23 cellular contexts compared by ENCODE assay signal in genomic region chr20:61924858-61925554, GRCh38.
DNase-seq lines count a peak whose midpoint lies in the region; ATAC-seq, FAIRE-seq and TF ChIP-seq lines count a peak whose summit lies in the region.
"Had no signal": no experiment of that assay in that cellular context is flagged by ENCODE, and none has a peak within 500 bp of the region (broad histone marks: within the 10 kb centered on the region; RNA-seq: fewer than 3 reads in every experiment).

No MANE protein-coding gene starts in this region.

- H3F3A ChIP-seq in PC-3 (ENCODE audit: low read length, unreplicated experiment) (no peaks in the 10 kb centered on the region), smooth muscle cell (ENCODE audit: low read depth) (no peaks in the 10 kb centered on the region)

- H3K36me3 ChIP-seq in breast epithelium, result no peaks in the 10 kb centered on the region
- no peaks in the 10 kb centered on the region for H3K36me3 ChIP-seq in PC-3 (ENCODE audit: low read depth, low read length)
- no peaks in the 10 kb centered on the region for H3K36me3 ChIP-seq in kidney (ENCODE audit: control insufficient read depth in 1 of 2, insufficient read depth in 2 of 2, low read length in 2 of 2)
- no peaks in the 10 kb centered on the region for H3K36me3 ChIP-seq in smooth muscle cell (ENCODE audit: low read depth)
- H3K36me3 ChIP-seq in hepatocyte (replicated peaks; ENCODE audit: insufficient read depth, low read depth), result no peaks in the 10 kb centered on the region

- H3K27ac Mint-ChIP-seq in MCF 10A (ENCODE audit: low read depth, unreplicated experiment), result no peak overlapping the region
- H3K27ac Mint-ChIP-seq: CD8-positive, alpha-beta memory T cell had no signal

- TF ChIP-seq POLR2A in breast epithelium (IDR thresholded peaks at IDR 0.05), result no peak

- ATAC-seq in PC-3, result no peak

- H3K4me3 Mint-ChIP-seq in MCF 10A (ENCODE audit: unreplicated experiment), result peak overlapping the region; percentile 41
- H3K4me3 Mint-ChIP-seq: CD8-positive, alpha-beta memory T cell had no signal

- no peaks in the 10 kb centered on the region for H4K20me1 ChIP-seq in PC-3 (ENCODE audit: low read length)
- H4K20me1 ChIP-seq in smooth muscle cell (ENCODE audit: low read depth), result no peaks in the 10 kb centered on the region
- no peaks in the 10 kb centered on the region for H4K20me1 ChIP-seq in hepatocyte (ENCODE audit: insufficient read depth, poor library complexity, severe bottlenecking)

- H3K27me3 Mint-ChIP-seq in MCF 10A (ENCODE audit: insufficient read depth, unreplicated experiment), result no peaks in the 10 kb centered on the region
- H3K27me3 Mint-ChIP-seq: CD8-positive, alpha-beta memory T cell had no signal

- H3K4me2 ChIP-seq in PC-3 (ENCODE audit: low read length) (peak overlapping the region; percentile 78), smooth muscle cell (no peak overlapping the region), hepatocyte (no peak overlapping the region)

- 94% methylated on average over 28 of the region's 32 CpGs for WGBS in smooth muscle cell (ENCODE audit: low lambda C conversion rate)
- 93% methylated on average over 32 of the region's 32 CpGs for WGBS in hepatocyte (ENCODE audit: low lambda C conversion rate, missing lambda C conversion rate)

- BruUV-seq in MCF 10A (replicated peaks; lab: Mats Ljungman, UMichigan) (no TSS peak), PC-3 (replicated peaks; lab: Mats Ljungman, UMichigan) (no TSS peak)

- H3K36me3 Mint-ChIP-seq in MCF 10A (ENCODE audit: insufficient read depth, unreplicated experiment), result no peaks in the 10 kb centered on the region
- H3K36me3 Mint-ChIP-seq: CD8-positive, alpha-beta memory T cell had no signal

- H3K9ac ChIP-seq in PC-3 (ENCODE audit: low read length) (no peak overlapping the region), kidney (ENCODE audit: low read length in 2 of 2) (no peak overlapping the region), smooth muscle cell (ENCODE audit: low read depth) (no peak overlapping the region)

- H3K9me3 ChIP-seq in breast epithelium, result peaks cover 0 to 10% of the 10 kb centered on the region in 2 donors
- no peaks in the 10 kb centered on the region for H3K9me3 ChIP-seq in PC-3 (ENCODE audit: low read length)
- no peaks in the 10 kb centered on the region for H3K9me3 ChIP-seq in kidney (ENCODE audit: control insufficient read depth in 1 of 2, low read length in 2 of 2)
- no peaks in the 10 kb centered on the region for H3K9me3 ChIP-seq in smooth muscle cell (replicated peaks; ENCODE audit: low read depth)
- H3K9me3 ChIP-seq in hepatocyte (ENCODE audit: low read depth), result no peaks in the 10 kb centered on the region

- FAIRE-seq in kidney (lab: Jason Lieb, UNC), result no peak
- FAIRE-seq: D721Med, GM18507, GM19239, H1 had no signal

- CTCF ChIA-PET in MCF 10A (lab: Yijun Ruan, JAX) (interaction anchor here (0.6 kb wide), 1 partner anchor 753 kb away, joined by 4 read pairs; no protein-coding TSS in a partner anchor), PC-3 (lab: Charles Lee) (no interaction called here)

- peaks cover 0 to 22% of the 10 kb centered on the region in 2 donors for H3K27me3 ChIP-seq in breast epithelium
- H3K27me3 ChIP-seq in PC-3 (ENCODE audit: low read length), result peaks cover 4% of the 10 kb centered on the region; the same call in 1 of the 2 replicates
- no peaks in the 10 kb centered on the region for H3K27me3 ChIP-seq in smooth muscle cell (ENCODE audit: low read depth)
- no peaks in the 10 kb centered on the region for H3K27me3 ChIP-seq in hepatocyte

- H3K9me2 ChIP-seq in PC-3 (replicated peaks; ENCODE audit: low read length), result no peaks in the 10 kb centered on the region
- no peaks in the 10 kb centered on the region for H3K9me2 ChIP-seq in hepatocyte (replicated peaks; ENCODE audit: insufficient read depth)

- H3K4me1 ChIP-seq in breast epithelium (no peaks in the 10 kb centered on the region), PC-3 (ENCODE audit: insufficient read depth, low read length) (peaks cover 17% of the 10 kb centered on the region), kidney (ENCODE audit: control insufficient read depth in 1 of 2, insufficient read depth in 1 of 2, low read depth in 1 of 2, low read length in 2 of 2) (no peaks in the 10 kb centered on the region), smooth muscle cell (ENCODE audit: low read depth) (no peaks in the 10 kb centered on the region), hepatocyte (ENCODE audit: insufficient read depth) (no peaks in the 10 kb centered on the region)

- no peak for DNase-seq in MCF 10A (ENCODE audit: unreplicated experiment)
- no peak for DNase-seq in breast epithelium (ENCODE audit: low spot score in 2 of 2)
- DNase-seq in PC-3, result no peak
- peak; percentile 56 for DNase-seq in kidney
- DNase-seq in smooth muscle cell (lab: John Stamatoyannopoulos, UW; ENCODE audit: unreplicated experiment), result no peak
- DNase-seq in NCI-H2227 (lab: John Stamatoyannopoulos, UW; ENCODE audit: unreplicated experiment), result no peak
- DNase-seq in AG08395 (ENCODE audit: low spot score), result no peak
- DNase-seq in hepatocyte (ENCODE audit: low spot score), result no peak
- DNase-seq: 8988T, AML-193, C1 segment of cervical spinal cord, GDM1, HFFc6, KBM-7, NCI-H524, NCI-H82, SHP77 had no signal

- H3K9me3 Mint-ChIP-seq in MCF 10A (ENCODE audit: unreplicated experiment), result no peaks in the 10 kb centered on the region

- no peaks in the 10 kb centered on the region for H3K79me2 ChIP-seq in PC-3 (ENCODE audit: low read length)
- no peaks in the 10 kb centered on the region for H3K79me2 ChIP-seq in smooth muscle cell (ENCODE audit: low read depth)
- H3K79me2 ChIP-seq in hepatocyte, result no peaks in the 10 kb centered on the region

- H3K27ac ChIP-seq in breast epithelium (no peak overlapping the region), PC-3 (ENCODE audit: low read length) (peak overlapping the region; percentile 76), kidney (ENCODE audit: low read depth in 2 of 2, low read length in 2 of 2) (no peak overlapping the region), smooth muscle cell (ENCODE audit: low read depth) (peak overlapping the region; percentile 42), hepatocyte (no peak overlapping the region)
- H3K27ac ChIP-seq: HL-60 had no signal

- POLR2A ChIA-PET in MCF 10A (lab: Yijun Ruan, JAX), result interaction anchor here (1.1 kb wide), 1 partner anchor 8 kb away, joined by 3 read pairs; no protein-coding TSS in a partner anchor
- POLR2A ChIA-PET in PC-3 (lab: Charles Lee; ENCODE audit: unreplicated experiment), result no interaction called here

- H3K4me3 ChIP-seq in breast epithelium (no peak overlapping the region), PC-3 (ENCODE audit: low read length) (peak overlapping the region; percentile 55; the same call in 1 of the 2 replicates), kidney (ENCODE audit: low read length in 2 of 2) (no peak overlapping the region), smooth muscle cell (no peak overlapping the region), hepatocyte (no peak overlapping the region)

- TF ChIP-seq CTCF in MCF 10A (IDR thresholded peaks at IDR 0.05; ENCODE audit: unreplicated experiment), result no peak
- no peak for TF ChIP-seq CTCF in breast epithelium (IDR thresholded peaks at IDR 0.05)
- TF ChIP-seq CTCF in PC-3 (conservative IDR thresholded peaks at IDR 0.05; ENCODE audit: low read depth, low read length), result no peak
- no peak for TF ChIP-seq CTCF in kidney (IDR thresholded peaks at IDR 0.05; ENCODE audit: borderline replicate concordance, extremely low read depth, insufficient read depth)
- no peak for TF ChIP-seq CTCF in smooth muscle cell (IDR thresholded peaks at IDR 0.05; ENCODE audit: borderline replicate concordance, insufficient read depth, poor library complexity, severe bottlenecking)
- no peak for TF ChIP-seq CTCF in hepatocyte (IDR thresholded peaks at IDR 0.05; ENCODE audit: poor library complexity)

- H2AFZ ChIP-seq in PC-3 (ENCODE audit: low read length), result peak overlapping the region; percentile 71
- no peak overlapping the region for H2AFZ ChIP-seq in smooth muscle cell (ENCODE audit: low read depth)
- no peak overlapping the region for H2AFZ ChIP-seq in hepatocyte

- intact Hi-C loops in MCF 10A (cut with micrococcal nuclease), result no loop called here
- intact Hi-C loops in breast epithelium (cut with DNase I; ENCODE audit: low total_unique reads), result no loop called here
- intact Hi-C loops in PC-3 (cut with micrococcal nuclease), result no loop called here
- intact Hi-C loops in kidney (cut with DNase I), result no loop called here

- peaks cover 9% of the 10 kb centered on the region for H3K4me1 Mint-ChIP-seq in MCF 10A (ENCODE audit: insufficient read depth, unreplicated experiment)
- H3K4me1 Mint-ChIP-seq: CD8-positive, alpha-beta memory T cell had no signal

Comparison
In these comparisons a context has a peak if more than half of its experiments do, and no peak if none do; other contexts are left out.
1. H3K27ac ChIP-seq: peak in PC-3 (single experiment) and smooth muscle cell (single experiment); none in breast epithelium (0 of 2), kidney (0 of 2) and hepatocyte (single experiment).